Comparison of ENCODE assay signal across 1 cellular context in genomic region chr12:89390802-89391673, GRCh38.
TF ChIP-seq lines count a peak whose summit lies in the region.

No MANE protein-coding gene starts in this region.

TF ChIP-seq in HepG2, 621 proteins besides CTCF, POLR2A, EP300 and RAD21 (continued from another document and continues in another):
- TF ChIP-seq ZBTB7A (CRISPR knock-in tag; IDR thresholded peaks at IDR 0.05) (no peak), GPN1 (CRISPR knock-in tag; IDR thresholded peaks at IDR 0.05; ENCODE audit: borderline replicate concordance) (no peak), NCOA2 (CRISPR knock-in tag; IDR thresholded peaks at IDR 0.05) (peak; percentile 94), ZNF256 (CRISPR knock-in tag; conservative IDR thresholded peaks at IDR 0.05) (no peak), FIP1L1 (IDR thresholded peaks at IDR 0.05; ENCODE audit: borderline replicate concordance, insufficient read depth, low read depth, low read length) (no peak), NR2F2 (IDR thresholded peaks at IDR 0.05; ENCODE audit: borderline replicate concordance, low read depth) (peak; percentile 98), ZNF337 (CRISPR knock-in tag; IDR thresholded peaks at IDR 0.05; ENCODE audit: borderline replicate concordance, low read depth) (no peak), NFYC (CRISPR knock-in tag; IDR thresholded peaks at IDR 0.05) (peak; percentile 11; the same call in 1 of the 2 replicates), EZH2 (conservative IDR thresholded peaks at IDR 0.05; ENCODE audit: low read depth, low read length) (no peak), KLF15 (CRISPR knock-in tag; IDR thresholded peaks at IDR 0.05; ENCODE audit: borderline replicate concordance) (no peak), ZNF672 (CRISPR knock-in tag; IDR thresholded peaks at IDR 0.05) (no peak), BCL6 (CRISPR knock-in tag; IDR thresholded peaks at IDR 0.05) (peak; percentile 82), ADNP (CRISPR knock-in tag; IDR thresholded peaks at IDR 0.05) (no peak), KMT2A (CRISPR knock-in tag; IDR thresholded peaks at IDR 0.05) (no peak), PHF5A (CRISPR knock-in tag; IDR thresholded peaks at IDR 0.05; ENCODE audit: low read depth, unreplicated experiment) (peak; percentile 54), ZNF772 (CRISPR knock-in tag; IDR thresholded peaks at IDR 0.05) (no peak), REXO4 (CRISPR knock-in tag; IDR thresholded peaks at IDR 0.05; ENCODE audit: borderline replicate concordance) (no peak), SRSF9 (IDR thresholded peaks at IDR 0.05; ENCODE audit: borderline replicate concordance, insufficient read depth, low read depth, low read length, poor library complexity, severe bottlenecking) (no peak), CENPX (CRISPR knock-in tag; IDR thresholded peaks at IDR 0.05) (no peak), ZNF790 (CRISPR knock-in tag; IDR thresholded peaks at IDR 0.05; ENCODE audit: borderline replicate concordance) (no peak), KLF13 (CRISPR knock-in tag; IDR thresholded peaks at IDR 0.05) (no peak), SIX4 (CRISPR knock-in tag; IDR thresholded peaks at IDR 0.05) (no peak), PHF21A (CRISPR knock-in tag; IDR thresholded peaks at IDR 0.05) (peak; percentile 80), TGIF2 (CRISPR knock-in tag; IDR thresholded peaks at IDR 0.05) (peak; percentile 66), MLXIP (CRISPR knock-in tag; IDR thresholded peaks at IDR 0.05; ENCODE audit: borderline replicate concordance) (no peak), SOX13 (IDR thresholded peaks at IDR 0.05) (no peak), SOX13 (CRISPR knock-in tag; conservative IDR thresholded peaks at IDR 0.05 in 1 of 2, IDR thresholded peaks at IDR 0.05 in 1 of 2) (peak in 1 of 2 experiments; percentile 93; a peak in 2 of 4 replicates), ZFP36L1 (CRISPR knock-in tag; IDR thresholded peaks at IDR 0.05) (0 out of 2 replicates have a peak, but pooled peaks have one; percentile 54), PRDM10 (CRISPR knock-in tag; IDR thresholded peaks at IDR 0.05; ENCODE audit: low read depth) (0 out of 2 replicates have a peak, but pooled peaks have one; percentile 41), ZFAT (CRISPR knock-in tag; conservative IDR thresholded peaks at IDR 0.05) (no peak), MIER2 (CRISPR knock-in tag; IDR thresholded peaks at IDR 0.05) (0 out of 2 replicates have a peak, but pooled peaks have one; percentile 34), ZNF768 (CRISPR knock-in tag; IDR thresholded peaks at IDR 0.05) (no peak), ZNF75D (CRISPR knock-in tag; IDR thresholded peaks at IDR 0.05; ENCODE audit: borderline replicate concordance) (no peak), FOSL2 (CRISPR knock-in tag; IDR thresholded peaks at IDR 0.05) (peak; percentile 97), ZNF883 (CRISPR knock-in tag; IDR thresholded peaks at IDR 0.05; ENCODE audit: not compliant biosample characterization) (no peak), ZNF839 (CRISPR knock-in tag; IDR thresholded peaks at IDR 0.05; ENCODE audit: borderline replicate concordance) (no peak), ZNF558 (CRISPR knock-in tag; IDR thresholded peaks at IDR 0.05; ENCODE audit: borderline replicate concordance) (no peak), ELF3 (CRISPR knock-in tag; IDR thresholded peaks at IDR 0.05) (peak; percentile 100), ZMYM4 (CRISPR knock-in tag; IDR thresholded peaks at IDR 0.05) (peak; percentile 71), JDP2 (CRISPR knock-in tag; IDR thresholded peaks at IDR 0.05; ENCODE audit: borderline replicate concordance) (no peak), DNMT3B (CRISPR knock-in tag; conservative IDR thresholded peaks at IDR 0.05) (peak; percentile 51; the same call in 1 of the 2 replicates), ZNF350 (CRISPR knock-in tag; IDR thresholded peaks at IDR 0.05; ENCODE audit: borderline replicate concordance, low read depth) (no peak), MXD1 (CRISPR knock-in tag; IDR thresholded peaks at IDR 0.05) (no peak), ZNF776 (CRISPR knock-in tag; IDR thresholded peaks at IDR 0.05) (no peak), MEIS2 (CRISPR knock-in tag; IDR thresholded peaks at IDR 0.05) (peak; percentile 94), MED1 (CRISPR knock-in tag; IDR thresholded peaks at IDR 0.05) (peak; percentile 99), ZSCAN12 (CRISPR knock-in tag; IDR thresholded peaks at IDR 0.05) (no peak), HCFC1 (IDR thresholded peaks at IDR 0.05; ENCODE audit: low read depth, low read length) (no peak; the same call in 1 of the 2 replicates), MXD4 (CRISPR knock-in tag; IDR thresholded peaks at IDR 0.05) (peak; percentile 30; the same call in 1 of the 2 replicates), RXRA (CRISPR knock-in tag; IDR thresholded peaks at IDR 0.05) (peak; percentile 81; the same call in 1 of the 2 replicates), NCOA5 (CRISPR knock-in tag; IDR thresholded peaks at IDR 0.05) (no peak)
- TF ChIP-seq, protein P1, sequence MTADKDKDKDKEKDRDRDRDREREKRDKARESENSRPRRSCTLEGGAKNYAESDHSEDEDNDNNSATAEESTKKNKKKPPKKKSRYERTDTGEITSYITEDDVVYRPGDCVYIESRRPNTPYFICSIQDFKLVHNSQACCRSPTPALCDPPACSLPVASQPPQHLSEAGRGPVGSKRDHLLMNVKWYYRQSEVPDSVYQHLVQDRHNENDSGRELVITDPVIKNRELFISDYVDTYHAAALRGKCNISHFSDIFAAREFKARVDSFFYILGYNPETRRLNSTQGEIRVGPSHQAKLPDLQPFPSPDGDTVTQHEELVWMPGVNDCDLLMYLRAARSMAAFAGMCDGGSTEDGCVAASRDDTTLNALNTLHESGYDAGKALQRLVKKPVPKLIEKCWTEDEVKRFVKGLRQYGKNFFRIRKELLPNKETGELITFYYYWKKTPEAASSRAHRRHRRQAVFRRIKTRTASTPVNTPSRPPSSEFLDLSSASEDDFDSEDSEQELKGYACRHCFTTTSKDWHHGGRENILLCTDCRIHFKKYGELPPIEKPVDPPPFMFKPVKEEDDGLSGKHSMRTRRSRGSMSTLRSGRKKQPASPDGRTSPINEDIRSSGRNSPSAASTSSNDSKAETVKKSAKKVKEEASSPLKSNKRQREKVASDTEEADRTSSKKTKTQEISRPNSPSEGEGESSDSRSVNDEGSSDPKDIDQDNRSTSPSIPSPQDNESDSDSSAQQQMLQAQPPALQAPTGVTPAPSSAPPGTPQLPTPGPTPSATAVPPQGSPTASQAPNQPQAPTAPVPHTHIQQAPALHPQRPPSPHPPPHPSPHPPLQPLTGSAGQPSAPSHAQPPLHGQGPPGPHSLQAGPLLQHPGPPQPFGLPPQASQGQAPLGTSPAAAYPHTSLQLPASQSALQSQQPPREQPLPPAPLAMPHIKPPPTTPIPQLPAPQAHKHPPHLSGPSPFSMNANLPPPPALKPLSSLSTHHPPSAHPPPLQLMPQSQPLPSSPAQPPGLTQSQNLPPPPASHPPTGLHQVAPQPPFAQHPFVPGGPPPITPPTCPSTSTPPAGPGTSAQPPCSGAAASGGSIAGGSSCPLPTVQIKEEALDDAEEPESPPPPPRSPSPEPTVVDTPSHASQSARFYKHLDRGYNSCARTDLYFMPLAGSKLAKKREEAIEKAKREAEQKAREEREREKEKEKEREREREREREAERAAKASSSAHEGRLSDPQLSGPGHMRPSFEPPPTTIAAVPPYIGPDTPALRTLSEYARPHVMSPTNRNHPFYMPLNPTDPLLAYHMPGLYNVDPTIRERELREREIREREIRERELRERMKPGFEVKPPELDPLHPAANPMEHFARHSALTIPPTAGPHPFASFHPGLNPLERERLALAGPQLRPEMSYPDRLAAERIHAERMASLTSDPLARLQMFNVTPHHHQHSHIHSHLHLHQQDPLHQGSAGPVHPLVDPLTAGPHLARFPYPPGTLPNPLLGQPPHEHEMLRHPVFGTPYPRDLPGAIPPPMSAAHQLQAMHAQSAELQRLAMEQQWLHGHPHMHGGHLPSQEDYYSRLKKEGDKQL (CRISPR knock-in tag; IDR thresholded peaks at IDR 0.05; ENCODE audit: low read depth), result peak; percentile 73
- TF ChIP-seq, protein P2, sequence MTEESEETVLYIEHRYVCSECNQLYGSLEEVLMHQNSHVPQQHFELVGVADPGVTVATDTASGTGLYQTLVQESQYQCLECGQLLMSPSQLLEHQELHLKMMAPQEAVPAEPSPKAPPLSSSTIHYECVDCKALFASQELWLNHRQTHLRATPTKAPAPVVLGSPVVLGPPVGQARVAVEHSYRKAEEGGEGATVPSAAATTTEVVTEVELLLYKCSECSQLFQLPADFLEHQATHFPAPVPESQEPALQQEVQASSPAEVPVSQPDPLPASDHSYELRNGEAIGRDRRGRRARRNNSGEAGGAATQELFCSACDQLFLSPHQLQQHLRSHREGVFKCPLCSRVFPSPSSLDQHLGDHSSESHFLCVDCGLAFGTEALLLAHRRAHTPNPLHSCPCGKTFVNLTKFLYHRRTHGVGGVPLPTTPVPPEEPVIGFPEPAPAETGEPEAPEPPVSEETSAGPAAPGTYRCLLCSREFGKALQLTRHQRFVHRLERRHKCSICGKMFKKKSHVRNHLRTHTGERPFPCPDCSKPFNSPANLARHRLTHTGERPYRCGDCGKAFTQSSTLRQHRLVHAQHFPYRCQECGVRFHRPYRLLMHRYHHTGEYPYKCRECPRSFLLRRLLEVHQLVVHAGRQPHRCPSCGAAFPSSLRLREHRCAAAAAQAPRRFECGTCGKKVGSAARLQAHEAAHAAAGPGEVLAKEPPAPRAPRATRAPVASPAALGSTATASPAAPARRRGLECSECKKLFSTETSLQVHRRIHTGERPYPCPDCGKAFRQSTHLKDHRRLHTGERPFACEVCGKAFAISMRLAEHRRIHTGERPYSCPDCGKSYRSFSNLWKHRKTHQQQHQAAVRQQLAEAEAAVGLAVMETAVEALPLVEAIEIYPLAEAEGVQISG (CRISPR knock-in tag; IDR thresholded peaks at IDR 0.05), result peak; percentile 74
- TF ChIP-seq, protein P3, sequence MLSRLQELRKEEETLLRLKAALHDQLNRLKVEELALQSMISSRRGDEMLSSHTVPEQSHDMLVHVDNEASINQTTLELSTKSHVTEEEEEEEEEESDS (CRISPR knock-in tag; IDR thresholded peaks at IDR 0.05; ENCODE audit: borderline replicate concordance), result no peak
- TF ChIP-seq, protein P4, sequence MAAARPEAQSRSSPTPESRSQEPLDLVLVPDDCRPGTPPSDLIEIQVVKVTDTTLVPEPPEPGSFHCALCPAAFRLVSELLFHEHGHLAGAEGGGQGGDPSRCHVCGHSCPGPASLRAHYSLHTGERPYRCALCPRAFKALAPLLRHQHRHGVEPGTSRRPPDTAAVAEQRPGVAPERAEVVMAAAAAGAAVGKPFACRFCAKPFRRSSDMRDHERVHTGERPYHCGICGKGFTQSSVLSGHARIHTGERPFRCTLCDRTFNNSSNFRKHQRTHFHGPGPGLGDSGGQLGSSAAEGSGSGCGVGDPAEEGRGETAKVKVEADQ (CRISPR knock-in tag; IDR thresholded peaks at IDR 0.05; ENCODE audit: borderline replicate concordance), result 0 out of 2 replicates have a peak, but pooled peaks have one; percentile 4
- TF ChIP-seq, protein P5, sequence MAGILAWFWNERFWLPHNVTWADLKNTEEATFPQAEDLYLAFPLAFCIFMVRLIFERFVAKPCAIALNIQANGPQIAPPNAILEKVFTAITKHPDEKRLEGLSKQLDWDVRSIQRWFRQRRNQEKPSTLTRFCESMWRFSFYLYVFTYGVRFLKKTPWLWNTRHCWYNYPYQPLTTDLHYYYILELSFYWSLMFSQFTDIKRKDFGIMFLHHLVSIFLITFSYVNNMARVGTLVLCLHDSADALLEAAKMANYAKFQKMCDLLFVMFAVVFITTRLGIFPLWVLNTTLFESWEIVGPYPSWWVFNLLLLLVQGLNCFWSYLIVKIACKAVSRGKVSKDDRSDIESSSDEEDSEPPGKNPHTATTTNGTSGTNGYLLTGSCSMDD (CRISPR knock-in tag; IDR thresholded peaks at IDR 0.05), result no peak
